ENCODE assay signal across 8 cellular contexts in the genomic region with DNA sequence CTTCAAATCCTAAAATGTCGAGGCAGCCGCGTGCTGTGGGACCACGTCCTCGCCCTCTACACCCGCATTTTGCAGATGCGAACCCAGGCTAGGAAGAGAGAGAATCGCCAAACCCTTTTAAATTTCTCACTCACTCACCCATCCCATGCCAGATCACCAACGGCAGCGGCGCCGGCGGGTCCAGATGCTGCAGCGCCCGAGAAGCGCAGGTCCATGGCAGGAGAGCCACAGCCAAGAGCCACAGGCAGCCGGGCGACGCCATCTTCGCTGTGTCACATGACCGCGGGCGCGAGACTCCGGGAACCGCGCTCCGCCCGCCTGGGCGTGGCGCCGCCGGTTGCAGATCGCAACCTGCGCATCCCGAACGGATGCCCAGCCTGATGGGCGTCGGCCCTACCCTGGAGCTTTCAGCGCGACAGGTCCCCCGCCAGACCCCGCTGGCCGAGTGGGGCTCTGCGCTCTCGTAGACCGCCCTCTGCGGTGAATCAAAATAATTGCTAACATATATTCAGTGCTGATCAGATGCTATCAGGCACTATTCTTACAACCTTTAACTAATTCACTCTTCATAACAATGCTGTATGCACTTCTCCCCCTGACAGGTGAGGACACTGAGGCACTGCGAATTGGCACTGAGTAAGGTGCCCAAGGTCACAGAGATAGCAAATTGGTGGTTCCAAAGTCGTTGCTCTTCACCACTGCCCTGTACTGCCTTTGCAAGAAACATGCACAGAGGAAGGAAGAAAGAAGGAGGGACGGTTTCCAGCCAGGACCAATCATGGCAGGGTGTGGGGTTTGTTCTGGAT. TPM values are rescaled to one million over a fixed set of nuclear protein-coding genes. Genes with fewer than 3 reads are reported as not detected.
DNase-seq lines count a peak whose midpoint lies in the region; ATAC-seq and TF ChIP-seq lines count a peak whose summit lies in the region.

A gene (minus strand): TSS at position 276 of the 806 bp plus-strand sequence. CDS start 14 bp downstream, at position 262.

- DNase-seq in NCI-H187 (lab: John Stamatoyannopoulos, UW): peak; percentile 50 to 70
- DNase-seq in NCI-H187 treated with DMSO at 0.1 percent for 48 hours (lab: John Stamatoyannopoulos, UW): no peak
- peak; percentile 89 for DNase-seq in NCI-H345 (lab: John Stamatoyannopoulos, UW)
- DNase-seq in activated CD4-positive, alpha-beta T cell treated with anti-CD3 and anti-CD28 coated beads for 36 hours: peak; percentile 91
- peak; percentile 91 for DNase-seq in chondrocyte (ENCODE audit: low spot score)
- DNase-seq in kidney tubule cell (ENCODE audit: low spot score): peak; percentile 72
- peak; percentile 29 to 38 for DNase-seq in stimulated activated CD4-positive, alpha-beta T cell treated with anti-CD3 and anti-CD28 coated beads, Interleukin-1b, Interleukin-23, amount 100 ng/mL, for 1 hour (ENCODE audit: low read depth in 2 of 2)

- POLR2A ChIA-PET in activated CD4-positive, alpha-beta T cell treated with anti-CD3 and anti-CD28 coated beads for 36 hours (lab: Charles Lee): no interaction called here

- TF ChIP-seq CTCF in chondrocyte (IDR thresholded peaks at IDR 0.05): peak; percentile 74

- peaks cover 4% of the 10 kb centered on the region for H3K27me3 Mint-ChIP-seq in activated CD4-positive, alpha-beta T cell treated with anti-CD3 and anti-CD28 coated beads for 36 hours
- peaks cover 9% of the 10 kb centered on the region for H3K27me3 Mint-ChIP-seq in chondrocyte (ENCODE audit: low read depth)

- H3K9me3 Mint-ChIP-seq in activated CD4-positive, alpha-beta T cell treated with anti-CD3 and anti-CD28 coated beads for 36 hours (ENCODE audit: low read depth): peaks cover 2% of the 10 kb centered on the region
- peaks cover under 1% of the 10 kb centered on the region for H3K9me3 Mint-ChIP-seq in chondrocyte (ENCODE audit: low read depth)

- H3K27ac Mint-ChIP-seq in activated CD4-positive, alpha-beta T cell treated with anti-CD3 and anti-CD28 coated beads for 36 hours: peak within 1 kb of the TSS; percentile 91
- peak within 1 kb of the TSS; percentile 76 for H3K27ac Mint-ChIP-seq in chondrocyte (ENCODE audit: unreplicated experiment)

- H3K4me1 Mint-ChIP-seq in activated CD4-positive, alpha-beta T cell treated with anti-CD3 and anti-CD28 coated beads for 36 hours: peaks cover 37% of the 10 kb centered on the region
- peaks cover 21% of the 10 kb centered on the region for H3K4me1 Mint-ChIP-seq in chondrocyte (ENCODE audit: low read depth)

- peaks cover 17% of the 10 kb centered on the region for H3K36me3 Mint-ChIP-seq in activated CD4-positive, alpha-beta T cell treated with anti-CD3 and anti-CD28 coated beads for 36 hours (ENCODE audit: low read depth)
- no peaks in the 10 kb centered on the region for H3K36me3 Mint-ChIP-seq in chondrocyte (ENCODE audit: low read depth)

- peak; percentile 82 for ATAC-seq in HG03095 (IDR thresholded peaks at IDR 0.05; ENCODE audit: unreplicated experiment)
- peak; percentile 96 for ATAC-seq in activated CD4-positive, alpha-beta T cell treated with anti-CD3 and anti-CD28 coated beads for 36 hours

- intact Hi-C loops in activated CD4-positive, alpha-beta T cell treated with anti-CD3 and anti-CD28 coated beads for 36 hours (cut with DNase I, micrococcal nuclease): loop anchor here in 1 of 2 experiments (1.0 to 2.0 kb wide), 3 partner anchors 56 to 218 kb away; a partner anchor contains a TSS

- CTCF ChIA-PET in activated CD4-positive, alpha-beta T cell treated with anti-CD3 and anti-CD28 coated beads for 36 hours (lab: Charles Lee): interaction anchor here (1.2 to 1.6 kb wide), 2 partner anchors 56 to 307 kb away, joined by 3 read pairs; no protein-coding TSS in a partner anchor

- peak within 1 kb of the TSS; percentile 90 for H3K4me3 Mint-ChIP-seq in activated CD4-positive, alpha-beta T cell treated with anti-CD3 and anti-CD28 coated beads for 36 hours
- peak within 1 kb of the TSS; percentile 91 for H3K4me3 Mint-ChIP-seq in chondrocyte (ENCODE audit: unreplicated experiment)

RNA-seq across cellular contexts. Expression of the gene that starts here (rescaled TPM):
- total RNA-seq in activated CD4-positive, alpha-beta T cell treated with anti-CD3 and anti-CD28 coated beads for 36 hours: 10 to 100 TPM; 75.4 to 77.4 TPM
- total RNA-seq in chondrocyte: 48.3 to 79.0 TPM (median 48.6 TPM) in 3 replicates
